12 cellular contexts compared by ENCODE assay signal in the genomic region with DNA sequence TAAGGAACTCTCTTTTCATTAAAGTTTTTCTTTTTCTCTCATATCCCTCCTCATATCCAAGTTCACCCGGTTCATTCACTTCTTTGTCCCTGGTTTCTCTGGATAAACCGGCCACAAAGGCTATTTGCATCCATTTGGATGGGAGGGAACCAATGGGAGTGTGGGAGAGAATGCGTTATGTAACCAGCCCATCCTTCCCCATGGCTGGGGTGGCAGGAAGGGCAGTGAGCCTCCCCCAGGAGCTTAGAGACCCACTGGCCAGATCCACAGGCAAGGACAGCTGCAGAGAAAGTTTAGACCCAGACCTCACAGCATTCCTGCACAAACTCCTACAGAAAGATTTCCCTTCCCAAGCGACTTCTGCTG. TPM values are rescaled to one million over a fixed set of nuclear protein-coding genes. Genes with fewer than 3 reads are reported as not detected.
DNase-seq lines count a peak whose midpoint lies in the region; ATAC-seq and TF ChIP-seq lines count a peak whose summit lies in the region.
"Had no signal": no experiment of that assay in that cellular context is flagged by ENCODE, and none has a peak within 500 bp of the region (broad histone marks: within the 10 kb centered on the region; RNA-seq: fewer than 3 reads in every experiment).

No MANE protein-coding gene starts in this region.

- H3K27me3 ChIP-seq in AG04450 (ENCODE audit: control insufficient read depth, insufficient read depth, low read length) (no peaks in the 10 kb centered on the region), GM23248 (replicated peaks; ENCODE audit: insufficient read depth) (no peaks in the 10 kb centered on the region), Karpas-422 (ENCODE audit: low read length) (no peaks in the 10 kb centered on the region)

- H3K4me1 Mint-ChIP-seq in activated T-helper 2 cell treated with anti-CD3 and anti-CD28 coated beads, Interferon-gamma antibody, Interleukin-2, Interleukin-4, amounts not matched to agents 10 μg/mL and 5 μg/mL and 100 μg/mL, durations not matched to agents 14 hours and 24 hours and 36 hours (ENCODE audit: low read depth) = peaks cover 47% of the 10 kb centered on the region

- ATAC-seq in GM18498 (IDR thresholded peaks at IDR 0.05; ENCODE audit: unreplicated experiment) = no peak

- no peak for DNase-seq in AG04450 (ENCODE audit: low read depth, low spot score)
- peak; percentile 24 for DNase-seq in GM23248
- no peak for DNase-seq in activated T-helper 2 cell treated with anti-CD3 and anti-CD28 coated beads, Interferon-gamma antibody, Interleukin-2, Interleukin-4, amounts not matched to agents 10 μg/mL and 5 μg/mL and 100 μg/mL, durations not matched to agents 14 hours and 24 hours and 36 hours (ENCODE audit: low spot score)
- DNase-seq in cortex of kidney (lab: John Stamatoyannopoulos, UW) = no peak
- DNase-seq in Karpas-422 = no peak
- DNase-seq in NCI-H82 treated with DMSO at 0.1 percent for 48 hours (lab: John Stamatoyannopoulos, UW; ENCODE audit: unreplicated experiment) = no peak
- DNase-seq: Caco-2, cerebellar nuclear complex, NCI-H2029 treated with DMSO at 0.1 percent for 48 hours, T-helper 2 cell had no signal

- H3K4me2 ChIP-seq in GM23248 (ENCODE audit: unreplicated experiment) = peak overlapping the region; percentile 37
- H3K4me2 ChIP-seq in Karpas-422 (ENCODE audit: low read depth, low read length, poor library complexity, severe bottlenecking) = no peak overlapping the region

- H3K9me2 ChIP-seq in GM23248 (ENCODE audit: insufficient read depth) (no peaks in the 10 kb centered on the region), Karpas-422 (replicated peaks; ENCODE audit: insufficient read depth, low read length) (no peaks in the 10 kb centered on the region)

- H3K79me2 ChIP-seq in GM23248 (ENCODE audit: insufficient read depth) (peaks cover 50% of the 10 kb centered on the region), Karpas-422 (ENCODE audit: low read length) (no peaks in the 10 kb centered on the region)

- no peaks in the 10 kb centered on the region for H3K9me3 ChIP-seq in AG04450 (ENCODE audit: control insufficient read depth, insufficient read depth, low read length)
- H3K9me3 ChIP-seq in GM23248 (ENCODE audit: low read depth) = no peaks in the 10 kb centered on the region
- H3K9me3 ChIP-seq in mesodermal cell (ENCODE audit: control insufficient read depth, low read length) = no peaks in the 10 kb centered on the region
- no peaks in the 10 kb centered on the region for H3K9me3 ChIP-seq in Karpas-422 (ENCODE audit: low read length)
- H3K9me3 ChIP-seq: Caco-2 had no signal

- peaks cover 59% of the 10 kb centered on the region for H3F3A ChIP-seq in GM23248 (ENCODE audit: insufficient read depth)

- H3K27ac ChIP-seq in AG04450 (ENCODE audit: low read depth, low read length) (peak overlapping the region; percentile 78), GM23248 (peak overlapping the region; percentile 77), mesodermal cell (ENCODE audit: low read depth, low read length, severe bottlenecking) (peak overlapping the region; percentile 77), Karpas-422 (ENCODE audit: low read length) (no peak overlapping the region)

- no peaks in the 10 kb centered on the region for H3K36me3 ChIP-seq in GM23248 (ENCODE audit: low read depth)
- peaks cover 2% of the 10 kb centered on the region for H3K36me3 ChIP-seq in mesodermal cell (ENCODE audit: control insufficient read depth, insufficient read depth, low read length)
- H3K36me3 ChIP-seq in Karpas-422 (ENCODE audit: insufficient read depth, low read length) = no peaks in the 10 kb centered on the region

- POLR2A ChIA-PET in AG04450 (lab: Yijun Ruan, JAX) = interaction anchor here (0.8 to 2.4 kb wide), 4 partner anchors 11 to 31 kb away, joined by 4 to 16 read pairs (median 10); partner anchors contain the start of genes AURKA, CASS4 and CSTF1

- no peaks in the 10 kb centered on the region for H3K9me3 Mint-ChIP-seq in activated T-helper 2 cell treated with anti-CD3 and anti-CD28 coated beads, Interferon-gamma antibody, Interleukin-2, Interleukin-4, amounts not matched to agents 10 μg/mL and 5 μg/mL and 100 μg/mL, durations not matched to agents 14 hours and 24 hours and 36 hours

- in situ Hi-C loops in GM23248 (cut with MboI) = no loop called here

- H4K20me1 ChIP-seq in GM23248 (ENCODE audit: insufficient read depth) = no peaks in the 10 kb centered on the region
- no peaks in the 10 kb centered on the region for H4K20me1 ChIP-seq in Karpas-422 (ENCODE audit: insufficient read depth, low read depth, low read length)

- H3K4me1 ChIP-seq in GM23248 (ENCODE audit: insufficient read depth) = peaks cover 60% of the 10 kb centered on the region
- H3K4me1 ChIP-seq in mesodermal cell (ENCODE audit: control insufficient read depth, insufficient read depth, low read length, poor library complexity, severe bottlenecking) = peaks cover 40% of the 10 kb centered on the region
- H3K4me1 ChIP-seq in Karpas-422 (ENCODE audit: low read length) = no peaks in the 10 kb centered on the region

- peak overlapping the region; percentile 69 for H3K27ac Mint-ChIP-seq in activated T-helper 2 cell treated with anti-CD3 and anti-CD28 coated beads, Interferon-gamma antibody, Interleukin-2, Interleukin-4, amounts not matched to agents 10 μg/mL and 5 μg/mL and 100 μg/mL, durations not matched to agents 14 hours and 24 hours and 36 hours

- H3K9ac ChIP-seq in GM23248 = peak overlapping the region; percentile 37; the same call in 1 of the 2 replicates
- no peak overlapping the region for H3K9ac ChIP-seq in Karpas-422 (ENCODE audit: low read length)

- H3K27me3 Mint-ChIP-seq in activated T-helper 2 cell treated with anti-CD3 and anti-CD28 coated beads, Interferon-gamma antibody, Interleukin-2, Interleukin-4, amounts not matched to agents 10 μg/mL and 5 μg/mL and 100 μg/mL, durations not matched to agents 14 hours and 24 hours and 36 hours (ENCODE audit: low read depth) = no peaks in the 10 kb centered on the region

- H2AFZ ChIP-seq in GM23248 (0 out of 2 replicates have a peak overlapping the region, but pooled peaks have one; percentile 13), Karpas-422 (ENCODE audit: low read length) (no peak overlapping the region)

- no peak overlapping the region for H3K4me3 Mint-ChIP-seq in activated T-helper 2 cell treated with anti-CD3 and anti-CD28 coated beads, Interferon-gamma antibody, Interleukin-2, Interleukin-4, amounts not matched to agents 10 μg/mL and 5 μg/mL and 100 μg/mL, durations not matched to agents 14 hours and 24 hours and 36 hours (ENCODE audit: low read depth)

- CTCF ChIA-PET in AG04450 (lab: Charles Lee) = interaction anchor here (1.0 kb wide), 1 partner anchor 11 kb away, joined by 3 read pairs; the partner anchor contains the start of gene CASS4

- H3K36me3 Mint-ChIP-seq in activated T-helper 2 cell treated with anti-CD3 and anti-CD28 coated beads, Interferon-gamma antibody, Interleukin-2, Interleukin-4, amounts not matched to agents 10 μg/mL and 5 μg/mL and 100 μg/mL, durations not matched to agents 14 hours and 24 hours and 36 hours (ENCODE audit: low read depth) = peaks cover 35% of the 10 kb centered on the region

- intact Hi-C loops in activated T-helper 2 cell treated with anti-CD3 and anti-CD28 coated beads, Interferon-gamma antibody, Interleukin-2, Interleukin-4, amounts not matched to agents 10 μg/mL and 5 μg/mL and 100 μg/mL, durations not matched to agents 14 hours and 24 hours and 36 hours (cut with micrococcal nuclease) = no loop called here

- no peak overlapping the region for H3K4me3 ChIP-seq in AG04450 (ENCODE audit: low read depth, low read length)
- no peak overlapping the region for H3K4me3 ChIP-seq in GM23248
- no peak overlapping the region for H3K4me3 ChIP-seq in mesodermal cell (ENCODE audit: extremely low read depth, insufficient read depth, low read length, poor library complexity, severe bottlenecking)
- no peak overlapping the region for H3K4me3 ChIP-seq in Karpas-422 (ENCODE audit: low read length)

- WGBS in GM23248 (ENCODE audit: low coverage in 1 of 2, low lambda C conversion rate in 2 of 2, missing lambda C conversion rate in 2 of 2), 2 experiments = 63 to 70% methylated on average over 4 of the region's 4 CpGs
- 20% methylated on average over 1 of the region's 4 CpGs; no CpG with 5 or more reads in 1 of the 2 experiments for WGBS in mesodermal cell (ENCODE audit: insufficient coverage in 2 of 2), 2 experiments

- no peak for TF ChIP-seq CTCF in AG04450 (IDR thresholded peaks at IDR 0.05; ENCODE audit: low read depth, low read length)

RNA-seq across cellular contexts. Expression of gene CASS4, which starts 10.7 kb away (rescaled TPM):
- 36.8 and 41.0 TPM in 2 replicates for polyA plus RNA-seq in AG04450 (2011; rRNA removed)
- polyA minus RNA-seq in AG04450 (2011; rRNA and poly(A)+ RNA removed) = 56.9 and 69.4 TPM in 2 replicates
- 11.4 and 19.2 TPM in 2 replicates for total RNA-seq in GM23248 (2014; rRNA removed; shearing (Covaris generic))
- 10.4 and 10.5 TPM in 2 replicates for polyA plus RNA-seq in GM23248 (2016; fragmentation: Nextera tagmentation; extraction: Ambion mirVana)
- 4.6 and 4.7 TPM in 2 replicates for total RNA-seq in activated T-helper 2 cell treated with anti-CD3 and anti-CD28 coated beads, Interferon-gamma antibody, Interleukin-2, Interleukin-4, amounts not matched to agents 10 μg/mL and 5 μg/mL and 100 μg/mL, durations not matched to agents 14 hours and 24 hours and 36 hours
- polyA plus RNA-seq in mesodermal cell (2013, experiment 1 of 2) = 0.26 TPM
- polyA plus RNA-seq in mesodermal cell (2013, experiment 2 of 2) = 0.40 TPM
- not detected in 2 replicates for total RNA-seq in Karpas-422 (2014; rRNA removed; shearing (Covaris generic); ENCODE audit: low replicate concordance)

RNA-seq across cellular contexts. Expression of gene CSTF1, which starts 30.4 kb away (rescaled TPM):
- polyA plus RNA-seq in AG04450 (2011; rRNA removed) = 70.9 and 74.4 TPM in 2 replicates
- 104 and 106 TPM in 2 replicates for polyA minus RNA-seq in AG04450 (2011; rRNA and poly(A)+ RNA removed)
- 56.7 and 69.3 TPM in 2 replicates for total RNA-seq in GM23248 (2014; rRNA removed; shearing (Covaris generic))
- 41.7 and 42.1 TPM in 2 replicates for polyA plus RNA-seq in GM23248 (2016; fragmentation: Nextera tagmentation; extraction: Ambion mirVana)
- 51.2 and 52.1 TPM in 2 replicates for total RNA-seq in activated T-helper 2 cell treated with anti-CD3 and anti-CD28 coated beads, Interferon-gamma antibody, Interleukin-2, Interleukin-4, amounts not matched to agents 10 μg/mL and 5 μg/mL and 100 μg/mL, durations not matched to agents 14 hours and 24 hours and 36 hours
- polyA plus RNA-seq in mesodermal cell (2013, experiment 1 of 2) = 40.4 TPM
- polyA plus RNA-seq in mesodermal cell (2013, experiment 2 of 2) = 36.6 TPM
- total RNA-seq in Karpas-422 (2014; rRNA removed; shearing (Covaris generic); ENCODE audit: low replicate concordance) = 41.5 and 75.2 TPM in 2 replicates

RNA-seq across cellular contexts. Expression of gene AURKA, which starts 30.8 kb away (rescaled TPM):
- polyA plus RNA-seq in AG04450 (2011; rRNA removed) (28.5 and 31.0 TPM in 2 replicates), GM23248 (2016; fragmentation: Nextera tagmentation; extraction: Ambion mirVana) (78.9 and 88.5 TPM in 2 replicates)
- polyA minus RNA-seq in AG04450 (2011; rRNA and poly(A)+ RNA removed) = 23.4 and 24.1 TPM in 2 replicates
- 69.8 and 70.8 TPM in 2 replicates for total RNA-seq in GM23248 (2014; rRNA removed; shearing (Covaris generic))
- 64.8 and 71.1 TPM in 2 replicates for total RNA-seq in activated T-helper 2 cell treated with anti-CD3 and anti-CD28 coated beads, Interferon-gamma antibody, Interleukin-2, Interleukin-4, amounts not matched to agents 10 μg/mL and 5 μg/mL and 100 μg/mL, durations not matched to agents 14 hours and 24 hours and 36 hours
- polyA plus RNA-seq in mesodermal cell (2013, experiment 1 of 2) = 61.5 TPM
- 65.7 TPM for polyA plus RNA-seq in mesodermal cell (2013, experiment 2 of 2)
- 46.8 and 53.8 TPM in 2 replicates for total RNA-seq in Karpas-422 (2014; rRNA removed; shearing (Covaris generic); ENCODE audit: low replicate concordance)

RNA-seq across cellular contexts. Expression of gene RTF2, which starts 45.6 kb away (rescaled TPM):
- 147 TPM in 2 replicates for polyA plus RNA-seq in AG04450 (2011; rRNA removed)
- polyA minus RNA-seq in AG04450 (2011; rRNA and poly(A)+ RNA removed) = 68.2 and 73.1 TPM in 2 replicates
- total RNA-seq in GM23248 (2014; rRNA removed; shearing (Covaris generic)) = 128 and 141 TPM in 2 replicates
- 257 and 270 TPM in 2 replicates for polyA plus RNA-seq in GM23248 (2016; fragmentation: Nextera tagmentation; extraction: Ambion mirVana)
- total RNA-seq in activated T-helper 2 cell treated with anti-CD3 and anti-CD28 coated beads, Interferon-gamma antibody, Interleukin-2, Interleukin-4, amounts not matched to agents 10 μg/mL and 5 μg/mL and 100 μg/mL, durations not matched to agents 14 hours and 24 hours and 36 hours = 103 and 107 TPM in 2 replicates
- 64.8 TPM for polyA plus RNA-seq in mesodermal cell (2013, experiment 1 of 2)
- polyA plus RNA-seq in mesodermal cell (2013, experiment 2 of 2) = 68.5 TPM
- total RNA-seq in Karpas-422 (2014; rRNA removed; shearing (Covaris generic); ENCODE audit: low replicate concordance) = 43.3 and 46.0 TPM in 2 replicates
